ENCODE assay signal across 10 cellular contexts in the genomic region with DNA sequence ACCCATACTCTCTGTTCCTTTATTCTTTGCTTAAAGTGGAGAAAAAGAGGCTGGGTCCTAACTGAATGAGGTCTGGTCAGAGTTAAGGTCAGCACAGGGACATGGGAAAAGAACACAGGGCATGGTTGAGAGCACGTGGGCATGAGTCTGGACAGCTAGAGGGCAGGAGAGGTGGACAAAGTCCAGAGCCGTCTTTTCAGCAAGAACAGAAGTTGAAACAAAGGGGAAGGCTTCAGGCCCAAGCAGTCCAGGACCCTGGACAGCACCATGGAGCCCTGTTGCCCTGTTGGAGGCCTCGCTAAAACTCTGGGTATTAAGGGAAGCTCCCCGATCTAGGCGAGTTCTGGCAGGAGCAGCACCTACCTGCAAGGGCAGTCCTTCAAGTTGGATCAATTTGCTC. TPM values are rescaled to one million over a fixed set of nuclear protein-coding genes. Genes with fewer than 3 reads are reported as not detected.
DNase-seq lines count a peak whose midpoint lies in the region; ATAC-seq and TF ChIP-seq lines count a peak whose summit lies in the region.
"Had no signal": no experiment of that assay in that cellular context is flagged by ENCODE, and none has a peak within 500 bp of the region (broad histone marks: within the 10 kb centered on the region; RNA-seq: fewer than 3 reads in every experiment).

No MANE protein-coding gene starts in this region.

- DNase-seq in Right ventricle myocardium inferior (ENCODE audit: missing footprints) (no peak), left cardiac atrium (no peak), right atrium auricular region (ENCODE audit: low spot score) (peak; percentile 28), stromal cell of bone marrow (ENCODE audit: low read depth) (peak; percentile 11), GDM1 (lab: John Stamatoyannopoulos, UW) (no peak)
- peak; percentile 18 for DNase-seq in activated CD4-positive, alpha-beta memory T cell treated with anti-CD3 and anti-CD28 coated beads for 36 hours
- DNase-seq in effector CD4-positive, alpha-beta T cell: no peak
- DNase-seq: activated B cell treated with CpG ODN at 0.5 μM for 24 hours had no signal

- no peak for TF ChIP-seq CTCF in right atrium auricular region (IDR thresholded peaks at IDR 0.05)

- no peak overlapping the region for H3K27ac ChIP-seq in right atrium auricular region

- no peaks in the 10 kb centered on the region for H3K9me3 Mint-ChIP-seq in activated CD4-positive, alpha-beta memory T cell treated with anti-CD3 and anti-CD28 coated beads for 36 hours
- H3K9me3 Mint-ChIP-seq: activated B cell treated with CpG ODN at 0.5 μM for 24 hours had no signal

- H3K27me3 ChIP-seq in right atrium auricular region: no peaks in the 10 kb centered on the region

- no peak overlapping the region for H3K4me3 Mint-ChIP-seq in activated CD4-positive, alpha-beta memory T cell treated with anti-CD3 and anti-CD28 coated beads for 36 hours
- H3K4me3 Mint-ChIP-seq: activated B cell treated with CpG ODN at 0.5 μM for 24 hours, B cell had no signal

- H3K4me3 ChIP-seq in right atrium auricular region: no peak overlapping the region

- POLR2A ChIA-PET in activated CD4-positive, alpha-beta memory T cell treated with anti-CD3 and anti-CD28 coated beads for 36 hours (lab: Charles Lee): no interaction called here

- no peaks in the 10 kb centered on the region for H3K4me1 ChIP-seq in right atrium auricular region

- no peaks in the 10 kb centered on the region for H3K27me3 Mint-ChIP-seq in activated CD4-positive, alpha-beta memory T cell treated with anti-CD3 and anti-CD28 coated beads for 36 hours
- H3K27me3 Mint-ChIP-seq: activated B cell treated with CpG ODN at 0.5 μM for 24 hours, B cell had no signal

- intact Hi-C loops in Right ventricle myocardium inferior (cut with DNase I): no loop called here
- intact Hi-C loops in left cardiac atrium (cut with DNase I): no loop called here
- intact Hi-C loops in activated CD4-positive, alpha-beta memory T cell treated with anti-CD3 and anti-CD28 coated beads for 36 hours (cut with micrococcal nuclease): no loop called here

- H3K36me3 ChIP-seq in right atrium auricular region: no peaks in the 10 kb centered on the region

- CTCF ChIA-PET in activated CD4-positive, alpha-beta memory T cell treated with anti-CD3 and anti-CD28 coated beads for 36 hours (lab: Charles Lee): no interaction called here

- H3K9me3 ChIP-seq in right atrium auricular region: no peaks in the 10 kb centered on the region

- peak; percentile 16 for ATAC-seq in Right ventricle myocardium inferior
- no peak for ATAC-seq in left cardiac atrium
- ATAC-seq in GM18502 (IDR thresholded peaks at IDR 0.05; ENCODE audit: poor library complexity, unreplicated experiment): no peak

- H3K27ac Mint-ChIP-seq in activated CD4-positive, alpha-beta memory T cell treated with anti-CD3 and anti-CD28 coated beads for 36 hours: no peak overlapping the region
- H3K27ac Mint-ChIP-seq: activated B cell treated with CpG ODN at 0.5 μM for 24 hours, B cell had no signal

- peaks cover 29% of the 10 kb centered on the region for H3K36me3 Mint-ChIP-seq in activated CD4-positive, alpha-beta memory T cell treated with anti-CD3 and anti-CD28 coated beads for 36 hours

- no peaks in the 10 kb centered on the region for H3K4me1 Mint-ChIP-seq in activated CD4-positive, alpha-beta memory T cell treated with anti-CD3 and anti-CD28 coated beads for 36 hours (ENCODE audit: low read depth)
- H3K4me1 Mint-ChIP-seq: activated B cell treated with CpG ODN at 0.5 μM for 24 hours, B cell had no signal

RNA-seq across cellular contexts. Expression of gene XYLB, which starts 50.7 kb away (rescaled TPM):
- 0.57 TPM for total RNA-seq in Right ventricle myocardium inferior
- 1 to 10 TPM; 1.6 TPM for total RNA-seq in left cardiac atrium
- 1 to 10 TPM; 4.8 to 4.9 TPM for total RNA-seq in activated CD4-positive, alpha-beta memory T cell treated with anti-CD3 and anti-CD28 coated beads for 36 hours
- under 1 TPM; 0.70 to 0.79 TPM for total RNA-seq in right atrium auricular region

RNA-seq across cellular contexts. Expression of gene ACVR2B, which starts 56.4 kb away (rescaled TPM):
- total RNA-seq in Right ventricle myocardium inferior (4.8 TPM), left cardiac atrium (1 to 10 TPM; 4.8 to 6.6 TPM), right atrium auricular region (1 to 10 TPM; 3.9 to 6.0 TPM)
- 1 to 10 TPM; 7.1 to 7.8 TPM for total RNA-seq in activated CD4-positive, alpha-beta memory T cell treated with anti-CD3 and anti-CD28 coated beads for 36 hours

Comparison
In these comparisons a context has a peak if more than half of its experiments do, and no peak if none do; other contexts are left out.
1. DNase-seq: peak in activated CD4-positive, alpha-beta memory T cell treated with anti-CD3 and anti-CD28 coated beads for 36 hours (single experiment), right atrium auricular region (single experiment) and stromal cell of bone marrow (single experiment); none in Right ventricle myocardium inferior (single experiment), left cardiac atrium (single experiment), GDM1 (single experiment) and effector CD4-positive, alpha-beta T cell (single experiment).